Comparison of ENCODE assay signal across 19 cellular contexts in genomic region chr1:203986887-203987461, GRCh38.
DNase-seq lines count a peak whose midpoint lies in the region; ATAC-seq, FAIRE-seq and TF ChIP-seq lines count a peak whose summit lies in the region.
"Had no signal": no experiment of that assay in that cellular context is flagged by ENCODE, and none has a peak within 500 bp of the region (broad histone marks: within the 10 kb centered on the region; RNA-seq: fewer than 3 reads in every experiment).

No MANE protein-coding gene starts in this region.

- peak overlapping the region; percentile 41 for H4K91ac ChIP-seq in trophoblast cell (ENCODE audit: low read depth, low read length)

- H3K27me3 ChIP-seq in trophoblast cell (ENCODE audit: insufficient read depth, low read length) = no peaks in the 10 kb centered on the region
- H3K27me3 ChIP-seq: Peyer's patch, SJSA1 had no signal

- peaks cover 2% of the 10 kb centered on the region for H3K79me2 ChIP-seq in trophoblast cell (ENCODE audit: control insufficient read depth, insufficient read depth, low read length, poor library complexity)

- H3K18ac ChIP-seq in trophoblast cell (ENCODE audit: low read length) = no peak overlapping the region

- peak overlapping the region; percentile 55 for H2BK12ac ChIP-seq in trophoblast cell (ENCODE audit: low read length)

- no peak for TF ChIP-seq POLR2A in GM12891 (IDR thresholded peaks at IDR 0.05; ENCODE audit: low read depth, low read length)

- H3K4me1 ChIP-seq in trophoblast cell (ENCODE audit: control insufficient read depth in 1 of 2, insufficient read depth in 2 of 2, low read length in 2 of 2) = peaks cover 8% of the 10 kb centered on the region in 2 experiments
- H3K4me1 ChIP-seq: Peyer's patch had no signal

- H3K36me3 ChIP-seq in trophoblast cell (ENCODE audit: control insufficient read depth in 1 of 2, insufficient read depth in 2 of 2, low read length in 2 of 2) = no peaks in the 10 kb centered on the region
- H3K36me3 ChIP-seq: Peyer's patch, SJSA1 had no signal

- H2AFZ ChIP-seq in trophoblast cell (ENCODE audit: insufficient read depth, low read length, poor library complexity) = no peak overlapping the region

- DNase-seq in left ventricle myocardium superior (no peak), left cardiac atrium (no peak), fibroblast of villous mesenchyme (ENCODE audit: low read depth) (peak; percentile 42), trophoblast cell (no peak), GM12891 (ENCODE audit: insufficient read length, low spot score) (no peak), amniotic stem cell (lab: John Stamatoyannopoulos, UW) (no peak), NCI-H1694 (lab: John Stamatoyannopoulos, UW) (no peak)
- DNase-seq: Calu3; CD8-positive, alpha-beta memory T cell; GDM1; NCI-H1694 treated with DMSO at 0.1 percent for 48 hours; NCI-H2081 treated with DMSO at 0.1 percent for 48 hours; NCI-H446; NCI-H526; Peyer's patch had no signal

- no peak overlapping the region for H4K8ac ChIP-seq in trophoblast cell (ENCODE audit: low read depth, low read length)

- H3K4me2 ChIP-seq in trophoblast cell (ENCODE audit: low read length) = no peak overlapping the region

- no peak for FAIRE-seq in GM12891 (lab: Jason Lieb, UNC)
- FAIRE-seq: GM19239, HTR-8/SVneo had no signal

- no peak overlapping the region for H3K4me3 ChIP-seq in fibroblast of villous mesenchyme (ENCODE audit: low read depth, low read length)
- H3K4me3 ChIP-seq in trophoblast cell (ENCODE audit: low read depth, low read length) = no peak overlapping the region
- H3K4me3 ChIP-seq: Peyer's patch, SJSA1 had no signal

- peak overlapping the region; percentile 3 for H2AK5ac ChIP-seq in trophoblast cell (ENCODE audit: low read length)

- peak overlapping the region; percentile 2 for H3K14ac ChIP-seq in trophoblast cell (ENCODE audit: low read length)

- peak overlapping the region; percentile 82 for H2BK120ac ChIP-seq in trophoblast cell (ENCODE audit: insufficient read depth, low read length, poor library complexity)

- no peak overlapping the region for H4K12ac ChIP-seq in trophoblast cell (ENCODE audit: low read depth, low read length)

- WGBS in trophoblast cell (ENCODE audit: extremely low coverage, insufficient coverage, insufficient read length) = no CpG with 5 or more reads among the region's 5 CpGs

- no peak overlapping the region for H3K9ac ChIP-seq in trophoblast cell (ENCODE audit: low read length)

- no peak overlapping the region for H3K27ac ChIP-seq in trophoblast cell (ENCODE audit: low read depth, low read length)
- H3K27ac ChIP-seq: C4-2B, Peyer's patch, SJSA1 had no signal

- no peak overlapping the region for H3K23ac ChIP-seq in trophoblast cell (ENCODE audit: low read length)

- peaks cover 28% of the 10 kb centered on the region for H3K79me1 ChIP-seq in trophoblast cell (ENCODE audit: low read length)

- no peaks in the 10 kb centered on the region for H3K9me3 ChIP-seq in trophoblast cell (ENCODE audit: insufficient read depth, low read depth, low read length)
- H3K9me3 ChIP-seq: Peyer's patch, SJSA1 had no signal

- peak; percentile 19 for ATAC-seq in left ventricle myocardium superior
- ATAC-seq in left cardiac atrium = no peak

- H2BK5ac ChIP-seq in trophoblast cell (ENCODE audit: low read depth, low read length, poor library complexity) = peak overlapping the region; percentile 50

- TF ChIP-seq CTCF in fibroblast of villous mesenchyme (IDR thresholded peaks at IDR 0.05; ENCODE audit: insufficient read depth, low read depth, low read length) = no peak

- peak overlapping the region; percentile 43 for H3K4ac ChIP-seq in trophoblast cell (ENCODE audit: low read depth, low read length)

- intact Hi-C loops in left ventricle myocardium superior (cut with micrococcal nuclease) = no loop called here
- intact Hi-C loops in left cardiac atrium (cut with DNase I) = no loop called here

TF ChIP-seq in GM12891, 5 proteins besides CTCF, POLR2A, EP300 and RAD21:
- TF ChIP-seq PAX5 (IDR thresholded peaks at IDR 0.05; ENCODE audit: insufficient read depth, low read length, severe bottlenecking) (no peak), POU2F2 (IDR thresholded peaks at IDR 0.05; ENCODE audit: low read depth, low read length) (no peak), POLR2AphosphoS5 (IDR thresholded peaks at IDR 0.05; ENCODE audit: low read depth, low read length) (no peak), SPI1 (IDR thresholded peaks at IDR 0.05; ENCODE audit: low read depth, low read length) (no peak), TAF1 (IDR thresholded peaks at IDR 0.05; ENCODE audit: low read depth, low read length) (no peak)
